ENCODE assay signal across 1 cellular context in genomic region chr16:89093602-89094251, GRCh38.
TF ChIP-seq lines count a peak whose summit lies in the region.

Gene ACSF3 (plus strand): TSS chr16:89093852. CDS start chr16:89100682, 6,830 bp downstream.

TF ChIP-seq in K562, 482 proteins besides CTCF, POLR2A, EP300 and RAD21 (continued from another document and continues in another):
- TF ChIP-seq, protein P1, sequence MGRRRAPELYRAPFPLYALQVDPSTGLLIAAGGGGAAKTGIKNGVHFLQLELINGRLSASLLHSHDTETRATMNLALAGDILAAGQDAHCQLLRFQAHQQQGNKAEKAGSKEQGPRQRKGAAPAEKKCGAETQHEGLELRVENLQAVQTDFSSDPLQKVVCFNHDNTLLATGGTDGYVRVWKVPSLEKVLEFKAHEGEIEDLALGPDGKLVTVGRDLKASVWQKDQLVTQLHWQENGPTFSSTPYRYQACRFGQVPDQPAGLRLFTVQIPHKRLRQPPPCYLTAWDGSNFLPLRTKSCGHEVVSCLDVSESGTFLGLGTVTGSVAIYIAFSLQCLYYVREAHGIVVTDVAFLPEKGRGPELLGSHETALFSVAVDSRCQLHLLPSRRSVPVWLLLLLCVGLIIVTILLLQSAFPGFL (CRISPR knock-in tag; IDR thresholded peaks at IDR 0.05): no peak
- TF ChIP-seq KDM4B (IDR thresholded peaks at IDR 0.05; ENCODE audit: borderline replicate concordance in 2 of 2, low read depth in 1 of 2) (0 out of 4 replicates have a peak, but pooled peaks of 1 of the 2 experiments have one; percentile 25), NR2C2 (CRISPR knock-in tag; IDR thresholded peaks at IDR 0.05) (peak; percentile 85), NR2C2 (tag; IDR thresholded peaks at IDR 0.05) (peak; percentile 96), TARDBP (IDR thresholded peaks at IDR 0.05) (0 out of 2 replicates have a peak, but pooled peaks have one; percentile 18), POLR3A (IDR thresholded peaks at IDR 0.05; ENCODE audit: borderline replicate concordance, extremely low read depth, insufficient read depth, insufficient read length) (no peak), SMARCB1 (IDR thresholded peaks at IDR 0.05; ENCODE audit: insufficient read length, low read depth) (no peak), POLR2G (IDR thresholded peaks at IDR 0.05; ENCODE audit: low read depth, low read length) (peak; percentile 88), NFE2 (IDR thresholded peaks at IDR 0.05; ENCODE audit: low read depth) (no peak), SRSF9 (IDR thresholded peaks at IDR 0.05; ENCODE audit: borderline replicate concordance, low read depth, low read length) (no peak), SIN3A (IDR thresholded peaks at IDR 0.05; ENCODE audit: borderline replicate concordance in 2 of 2, control insufficient read depth in 1 of 2, low read depth in 2 of 2, low read length in 2 of 2) (peak in 1 of 2 experiments; percentile 66; a peak in 1 of 4 replicates), SRSF3 (IDR thresholded peaks at IDR 0.05; ENCODE audit: insufficient read depth, low read length) (no peak), CTBP1 (IDR thresholded peaks at IDR 0.05; ENCODE audit: borderline replicate concordance) (peak; percentile 88; the same call in 1 of the 2 replicates), ZNF24 (IDR thresholded peaks at IDR 0.05) (peak; percentile 84), ZNF830 (CRISPR knock-in tag; IDR thresholded peaks at IDR 0.05) (no peak), NEUROD1 (IDR thresholded peaks at IDR 0.05; ENCODE audit: borderline replicate concordance, low read depth, low read length, partially characterized antibody) (peak; percentile 48), ZNF395 (CRISPR knock-in tag; IDR thresholded peaks at IDR 0.05) (peak; percentile 81), FOXP1 (CRISPR knock-in tag; IDR thresholded peaks at IDR 0.05) (peak; percentile 25; the same call in 1 of the 2 replicates), SMAD4 (CRISPR knock-in tag; conservative IDR thresholded peaks at IDR 0.05) (peak; percentile 97), FOXK2 (conservative IDR thresholded peaks at IDR 0.05 in 1 of 2, IDR thresholded peaks at IDR 0.05 in 1 of 2; ENCODE audit: low read depth in 2 of 2) (no peak), PHTF2 (CRISPR knock-in tag; IDR thresholded peaks at IDR 0.05) (no peak), MAFK (IDR thresholded peaks at IDR 0.05; ENCODE audit: low read length) (no peak), ZNF589 (CRISPR knock-in tag; IDR thresholded peaks at IDR 0.05; ENCODE audit: low read depth) (no peak), SUPT5H (IDR thresholded peaks at IDR 0.05) (peak; percentile 52; the same call in 1 of the 2 replicates), ZNF717 (CRISPR knock-in tag; IDR thresholded peaks at IDR 0.05) (no peak), NKRF (IDR thresholded peaks at IDR 0.05; ENCODE audit: borderline replicate concordance) (no peak), BHLHE40 (IDR thresholded peaks at IDR 0.05; ENCODE audit: low read length) (peak; percentile 32; the same call in 1 of the 2 replicates), LARP7 (IDR thresholded peaks at IDR 0.05) (no peak), HCFC1 (IDR thresholded peaks at IDR 0.05; ENCODE audit: low read depth, low read length) (peak; percentile 89), NCOA4 (IDR thresholded peaks at IDR 0.05; ENCODE audit: partially characterized antibody) (no peak), MXD1 (CRISPR knock-in tag; IDR thresholded peaks at IDR 0.05; ENCODE audit: borderline replicate concordance, poor library complexity, severe bottlenecking) (peak; percentile 58), KLF13 (tag; IDR thresholded peaks at IDR 0.05; ENCODE audit: borderline replicate concordance, low read depth) (no peak), E2F6 (IDR thresholded peaks at IDR 0.05; ENCODE audit: borderline replicate concordance in 1 of 2, extremely low read depth in 1 of 2, insufficient read depth in 1 of 2, insufficient read length in 1 of 2, low read depth in 1 of 2, low read length in 1 of 2, poor library complexity in 1 of 2, severe bottlenecking in 1 of 2) (peak; percentile 66 to 96), ZBTB2 (IDR thresholded peaks at IDR 0.05) (no peak), REST (CRISPR knock-in tag; IDR thresholded peaks at IDR 0.05; ENCODE audit: low read depth) (peak; percentile 82; the same call in 1 of the 2 replicates), JUN (IDR thresholded peaks at IDR 0.05; ENCODE audit: borderline replicate concordance, low read depth, low read length) (peak; percentile 40; the same call in 1 of the 2 replicates), JUN (CRISPR knock-in tag; IDR thresholded peaks at IDR 0.05; ENCODE audit: borderline replicate concordance) (no peak), ZNF41 (CRISPR knock-in tag; conservative IDR thresholded peaks at IDR 0.05) (0 out of 2 replicates have a peak, but pooled peaks have one; percentile 20), ELF4 (CRISPR knock-in tag; IDR thresholded peaks at IDR 0.05) (no peak), NFXL1 (CRISPR knock-in tag; IDR thresholded peaks at IDR 0.05) (no peak)
- TF ChIP-seq, protein P2, sequence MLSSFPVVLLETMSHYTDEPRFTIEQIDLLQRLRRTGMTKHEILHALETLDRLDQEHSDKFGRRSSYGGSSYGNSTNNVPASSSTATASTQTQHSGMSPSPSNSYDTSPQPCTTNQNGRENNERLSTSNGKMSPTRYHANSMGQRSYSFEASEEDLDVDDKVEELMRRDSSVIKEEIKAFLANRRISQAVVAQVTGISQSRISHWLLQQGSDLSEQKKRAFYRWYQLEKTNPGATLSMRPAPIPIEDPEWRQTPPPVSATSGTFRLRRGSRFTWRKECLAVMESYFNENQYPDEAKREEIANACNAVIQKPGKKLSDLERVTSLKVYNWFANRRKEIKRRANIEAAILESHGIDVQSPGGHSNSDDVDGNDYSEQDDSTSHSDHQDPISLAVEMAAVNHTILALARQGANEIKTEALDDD (IDR thresholded peaks at IDR 0.05): no peak
- TF ChIP-seq, protein P3, sequence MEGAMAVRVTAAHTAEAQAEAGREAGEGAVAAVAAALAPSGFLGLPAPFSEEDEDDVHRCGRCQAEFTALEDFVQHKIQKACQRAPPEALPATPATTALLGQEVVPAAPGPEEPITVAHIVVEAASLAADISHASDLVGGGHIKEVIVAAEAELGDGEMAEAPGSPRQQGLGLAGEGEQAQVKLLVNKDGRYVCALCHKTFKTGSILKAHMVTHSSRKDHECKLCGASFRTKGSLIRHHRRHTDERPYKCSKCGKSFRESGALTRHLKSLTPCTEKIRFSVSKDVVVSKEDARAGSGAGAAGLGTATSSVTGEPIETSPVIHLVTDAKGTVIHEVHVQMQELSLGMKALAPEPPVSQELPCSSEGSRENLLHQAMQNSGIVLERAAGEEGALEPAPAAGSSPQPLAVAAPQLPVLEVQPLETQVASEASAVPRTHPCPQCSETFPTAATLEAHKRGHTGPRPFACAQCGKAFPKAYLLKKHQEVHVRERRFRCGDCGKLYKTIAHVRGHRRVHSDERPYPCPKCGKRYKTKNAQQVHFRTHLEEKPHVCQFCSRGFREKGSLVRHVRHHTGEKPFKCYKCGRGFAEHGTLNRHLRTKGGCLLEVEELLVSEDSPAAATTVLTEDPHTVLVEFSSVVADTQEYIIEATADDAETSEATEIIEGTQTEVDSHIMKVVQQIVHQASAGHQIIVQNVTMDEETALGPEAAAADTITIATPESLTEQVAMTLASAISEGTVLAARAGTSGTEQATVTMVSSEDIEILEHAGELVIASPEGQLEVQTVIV (CRISPR knock-in tag; IDR thresholded peaks at IDR 0.05; ENCODE audit: borderline replicate concordance): peak; percentile 46; the same call in 1 of the 2 replicates
- TF ChIP-seq, protein P4, sequence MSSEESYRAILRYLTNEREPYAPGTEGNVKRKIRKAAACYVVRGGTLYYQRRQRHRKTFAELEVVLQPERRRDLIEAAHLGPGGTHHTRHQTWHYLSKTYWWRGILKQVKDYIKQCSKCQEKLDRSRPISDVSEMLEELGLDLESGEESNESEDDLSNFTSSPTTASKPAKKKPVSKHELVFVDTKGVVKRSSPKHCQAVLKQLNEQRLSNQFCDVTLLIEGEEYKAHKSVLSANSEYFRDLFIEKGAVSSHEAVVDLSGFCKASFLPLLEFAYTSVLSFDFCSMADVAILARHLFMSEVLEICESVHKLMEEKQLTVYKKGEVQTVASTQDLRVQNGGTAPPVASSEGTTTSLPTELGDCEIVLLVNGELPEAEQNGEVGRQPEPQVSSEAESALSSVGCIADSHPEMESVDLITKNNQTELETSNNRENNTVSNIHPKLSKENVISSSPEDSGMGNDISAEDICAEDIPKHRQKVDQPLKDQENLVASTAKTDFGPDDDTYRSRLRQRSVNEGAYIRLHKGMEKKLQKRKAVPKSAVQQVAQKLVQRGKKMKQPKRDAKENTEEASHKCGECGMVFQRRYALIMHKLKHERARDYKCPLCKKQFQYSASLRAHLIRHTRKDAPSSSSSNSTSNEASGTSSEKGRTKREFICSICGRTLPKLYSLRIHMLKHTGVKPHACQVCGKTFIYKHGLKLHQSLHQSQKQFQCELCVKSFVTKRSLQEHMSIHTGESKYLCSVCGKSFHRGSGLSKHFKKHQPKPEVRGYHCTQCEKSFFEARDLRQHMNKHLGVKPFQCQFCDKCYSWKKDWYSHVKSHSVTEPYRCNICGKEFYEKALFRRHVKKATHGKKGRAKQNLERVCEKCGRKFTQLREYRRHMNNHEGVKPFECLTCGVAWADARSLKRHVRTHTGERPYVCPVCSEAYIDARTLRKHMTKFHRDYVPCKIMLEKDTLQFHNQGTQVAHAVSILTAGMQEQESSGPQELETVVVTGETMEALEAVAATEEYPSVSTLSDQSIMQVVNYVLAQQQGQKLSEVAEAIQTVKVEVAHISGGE (CRISPR knock-in tag; IDR thresholded peaks at IDR 0.05): peak; percentile 98 to 100 (median 99)
